In the genomic region with DNA sequence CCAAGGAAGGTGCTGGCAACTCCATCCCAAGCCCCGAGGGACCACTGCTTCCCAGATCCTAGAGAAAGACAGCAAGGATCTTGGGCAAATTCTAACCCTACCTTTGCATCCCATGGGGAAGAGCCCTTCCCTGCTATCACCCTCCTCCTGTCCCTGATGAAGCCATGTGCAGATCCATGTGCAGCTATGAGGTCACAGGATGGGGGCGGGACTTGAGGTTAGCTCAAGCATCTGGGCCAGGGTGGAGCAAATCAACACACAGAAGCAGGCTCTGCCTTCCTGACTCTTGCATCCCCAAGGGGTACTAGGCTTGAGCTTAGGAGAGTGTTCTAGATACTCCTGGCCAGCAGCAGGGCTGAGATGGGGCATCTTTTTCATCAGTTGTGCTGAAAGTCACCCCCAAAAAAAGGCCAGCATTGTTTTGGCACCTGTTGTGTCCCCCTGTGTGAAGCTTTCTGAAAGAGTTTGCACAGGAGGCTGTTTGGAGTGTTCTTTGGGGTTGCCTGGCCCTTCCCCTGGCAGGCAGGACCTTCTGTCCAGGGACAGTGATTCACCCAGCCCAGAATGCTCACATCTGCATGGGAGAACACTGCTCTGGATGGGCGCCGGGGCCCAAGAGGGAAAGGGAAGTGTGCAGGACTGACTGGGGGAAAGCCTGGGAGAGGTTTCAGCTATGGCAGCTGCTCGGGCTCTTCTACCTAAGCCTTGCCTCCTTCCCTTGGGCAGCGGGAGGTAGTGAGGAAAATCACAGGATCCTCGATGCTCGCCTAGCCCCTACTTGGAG, we compare ENCODE assay signal across 8 cellular contexts. TPM values are rescaled to one million over a fixed set of nuclear protein-coding genes. Genes with fewer than 3 reads are reported as not detected.
DNase-seq lines count a peak whose midpoint lies in the region; ATAC-seq and TF ChIP-seq lines count a peak whose summit lies in the region.

No MANE protein-coding gene starts in this region.

- H3K4me1 ChIP-seq in gastrocnemius medialis: peaks cover 23 to 24% of the 10 kb centered on the region in 2 donors

- intact Hi-C loops in gastrocnemius medialis (cut with DNase I; ENCODE audit: low total_unique reads): no loop called here

- peak overlapping the region; percentile 89 to 94 (median 92) for H3K27ac ChIP-seq in gastrocnemius medialis

- in situ Hi-C loops in gastrocnemius medialis (cut with MboI; ENCODE audit: low sequenced_read_pairs in 4 of 4): loop anchor here in 2 of 4 donors (5.0 kb wide), 1 partner anchor 38 kb away; no protein-coding TSS in a partner anchor

- no peaks in the 10 kb centered on the region for H3K9me3 ChIP-seq in gastrocnemius medialis

- peak; percentile 40 to 56 for TF ChIP-seq POLR2A in gastrocnemius medialis (IDR thresholded peaks at IDR 0.05)

- no peaks in the 10 kb centered on the region for H3K36me3 ChIP-seq in gastrocnemius medialis

- no peaks in the 10 kb centered on the region for H3K27me3 ChIP-seq in gastrocnemius medialis

- DNase-seq in AG20443 (ENCODE audit: low spot score) (peak; percentile 48), gastrocnemius medialis (peak; percentile 64 to 84), NCI-H1417 (lab: John Stamatoyannopoulos, UW) (no peak), NCI-H1694 treated with DMSO at 0.1 percent for 48 hours (lab: John Stamatoyannopoulos, UW) (no peak)
- DNase-seq in activated CD4-positive, alpha-beta T cell treated with anti-CD3 and anti-CD28 coated beads for 1 hour: peak; percentile 45
- peak; percentile 64 for DNase-seq in effector CD4-positive, alpha-beta T cell

- no peak for TF ChIP-seq CTCF in gastrocnemius medialis (IDR thresholded peaks at IDR 0.05 in 4 of 5, conservative IDR thresholded peaks at IDR 0.05 in 1 of 5)

- ATAC-seq in HG03175 (IDR thresholded peaks at IDR 0.05; ENCODE audit: unreplicated experiment) (peak; percentile 18), gastrocnemius medialis (peak; percentile 3 to 31), GM21723 (IDR thresholded peaks at IDR 0.05; ENCODE audit: unreplicated experiment) (no peak)

- no peak overlapping the region for H3K4me3 ChIP-seq in gastrocnemius medialis

RNA-seq across cellular contexts. Expression of a gene that starts 50.8 kb away (rescaled TPM):
- total RNA-seq in gastrocnemius medialis: 10 to 100 TPM; 19.6 to 46.0 (median 30.9) TPM

Comparison
In these comparisons a context has a peak if more than half of its experiments do, and no peak if none do; other contexts are left out.
1. DNase-seq: peak in AG20443 (single experiment), activated CD4-positive, alpha-beta T cell treated with anti-CD3 and anti-CD28 coated beads for 1 hour (single experiment), effector CD4-positive, alpha-beta T cell (single experiment) and gastrocnemius medialis (2 of 2); none in NCI-H1417 (0 of 3) and NCI-H1694 treated with DMSO at 0.1 percent for 48 hours (single experiment).